Comparison of ENCODE assay signal across 10 cellular contexts in genomic region chr1:208101661-208102431, GRCh38.
DNase-seq lines count a peak whose midpoint lies in the region; ATAC-seq and TF ChIP-seq lines count a peak whose summit lies in the region.
"Had no signal": no experiment of that assay in that cellular context is flagged by ENCODE, and none has a peak within 500 bp of the region (broad histone marks: within the 10 kb centered on the region; RNA-seq: fewer than 3 reads in every experiment).

No MANE protein-coding gene starts in this region.

- H3K27ac ChIP-seq in colonic mucosa (no peak overlapping the region), muscle layer of duodenum (ENCODE audit: low read length) (peak overlapping the region; percentile 1)
- H3K27ac ChIP-seq: suprapubic skin had no signal

- no peak overlapping the region for H3K4me3 ChIP-seq in colonic mucosa
- H3K4me3 ChIP-seq in muscle layer of duodenum (ENCODE audit: low read depth in 1 of 2, low read length in 2 of 2): no peak overlapping the region
- H3K4me3 ChIP-seq: suprapubic skin had no signal

- intact Hi-C loops in colonic mucosa (cut with DNase I): no loop called here

- no peaks in the 10 kb centered on the region for H3K36me3 ChIP-seq in colonic mucosa
- H3K36me3 ChIP-seq in muscle layer of duodenum (ENCODE audit: control insufficient read depth in 1 of 2, insufficient read depth in 2 of 2, low read length in 2 of 2): peaks cover 0 to 6% of the 10 kb centered on the region in 2 donors

- H3K4me1 ChIP-seq in colonic mucosa: no peaks in the 10 kb centered on the region
- peaks cover 17 to 28% of the 10 kb centered on the region in 2 donors for H3K4me1 ChIP-seq in muscle layer of duodenum (ENCODE audit: control insufficient read depth in 1 of 2, insufficient read depth in 2 of 2, low read length in 2 of 2)
- H3K4me1 ChIP-seq: suprapubic skin had no signal

- H3K9me3 ChIP-seq in colonic mucosa (no peaks in the 10 kb centered on the region), muscle layer of duodenum (ENCODE audit: control insufficient read depth in 1 of 2, low read length in 2 of 2) (no peaks in the 10 kb centered on the region)
- H3K9me3 ChIP-seq: suprapubic skin had no signal

- peak; percentile 88 for DNase-seq in DMS79 (lab: John Stamatoyannopoulos, UW)
- DNase-seq in NCI-H2196 (lab: John Stamatoyannopoulos, UW; ENCODE audit: unreplicated experiment): peak; percentile 92
- DNase-seq in colonic mucosa: peak; percentile 85
- DNase-seq in COLO829 (ENCODE audit: low spot score): no peak
- DNase-seq in NK-92 treated with Interleukin-12 subunit alpha and Interleukin-12 subunit beta, amount 100 ng/mL, for 24 hours (lab: John Stamatoyannopoulos, UW): no peak

- ATAC-seq in GM21619 (IDR thresholded peaks at IDR 0.05; ENCODE audit: unreplicated experiment): no peak
- ATAC-seq in GM18511 (IDR thresholded peaks at IDR 0.05; ENCODE audit: unreplicated experiment): no peak
- ATAC-seq: activated naive CD4-positive, alpha-beta T cell treated with anti-CD3 and anti-CD28 coated beads, Interleukin-2, amount 50 U/mL, for 72 hours had no signal

- H3K27me3 ChIP-seq in colonic mucosa (no peaks in the 10 kb centered on the region), muscle layer of duodenum (ENCODE audit: low read depth, low read length) (no peaks in the 10 kb centered on the region)
- H3K27me3 ChIP-seq: suprapubic skin had no signal

- TF ChIP-seq CTCF in colonic mucosa (IDR thresholded peaks at IDR 0.05): no peak

- H3K9ac ChIP-seq in colonic mucosa (ENCODE audit: low read depth in 2 of 2, low read length in 2 of 2): no peak overlapping the region

Comparison
In these comparisons a context has a peak if more than half of its experiments do, and no peak if none do; other contexts are left out.
1. DNase-seq: peak in DMS79 (single experiment), NCI-H2196 (single experiment) and colonic mucosa (single experiment); none in COLO829 (single experiment) and NK-92 treated with Interleukin-12 subunit alpha and Interleukin-12 subunit beta, amount 100 ng/mL, for 24 hours (single experiment).